In the genomic region with DNA sequence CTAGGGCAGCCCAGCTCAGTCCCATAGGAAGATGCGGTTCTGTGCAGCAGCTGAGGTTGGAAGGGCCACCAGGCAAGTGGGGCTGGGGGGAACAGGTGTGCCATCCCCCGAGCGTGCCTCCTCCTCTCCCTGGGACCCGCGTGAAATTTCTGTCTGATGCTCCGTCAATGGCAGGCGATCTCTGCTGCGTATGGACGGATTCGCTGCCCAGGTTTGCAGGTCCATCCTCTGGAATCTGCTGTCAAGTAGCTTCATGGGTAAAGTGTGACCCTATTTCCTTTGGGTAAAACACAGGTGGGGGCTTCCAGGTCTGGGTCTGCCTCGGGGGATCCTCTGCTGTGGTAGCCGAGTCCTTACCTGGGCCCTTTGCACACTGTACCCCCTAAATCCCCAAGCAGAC, we compare ENCODE assay signal across 19 cellular contexts.
DNase-seq lines count a peak whose midpoint lies in the region; ATAC-seq, FAIRE-seq and TF ChIP-seq lines count a peak whose summit lies in the region.
"Had no signal": no experiment of that assay in that cellular context is flagged by ENCODE, and none has a peak within 500 bp of the region (broad histone marks: within the 10 kb centered on the region; RNA-seq: fewer than 3 reads in every experiment).

No MANE protein-coding gene starts in this region.

- no peak overlapping the region for H3K4me3 ChIP-seq in BLaER1 treated with 17β-estradiol and CSF1 and Interleukin-3, amounts not matched to agents 10 nM and 100 nM
- no peak overlapping the region for H3K4me3 ChIP-seq in body of pancreas
- H3K4me3 ChIP-seq in pancreas = no peak overlapping the region
- H3K4me3 ChIP-seq in tibial artery = no peak overlapping the region
- no peak overlapping the region for H3K4me3 ChIP-seq in heart left ventricle
- H3K4me3 ChIP-seq: HAP-1 had no signal

- intact Hi-C loops in body of pancreas (cut with DNase I) = no loop called here
- intact Hi-C loops in pancreas (cut with DNase I) = no loop called here
- intact Hi-C loops in tibial artery (cut with DNase I; ENCODE audit: low total_unique reads) = no loop called here
- intact Hi-C loops in heart left ventricle (cut with DNase I) = no loop called here

- peak overlapping the region in 2 of 11 experiments; percentile 9 to 13; a peak in 2 of 22 replicates for H3K9ac ChIP-seq in BLaER1 treated with 17β-estradiol and CSF1 and Interleukin-3, amounts not matched to agents 10 nM and 100 nM

- H3K4me2 ChIP-seq in BLaER1 treated with 17β-estradiol and CSF1 and Interleukin-3, amounts not matched to agents 10 nM and 100 nM = peak overlapping the region in 8 of 11 experiments; percentile 53 to 86 (median 76); a peak in 11 of 22 replicates

- H3K4me1 ChIP-seq in BLaER1 treated with 17β-estradiol and CSF1 and Interleukin-3, amounts not matched to agents 10 nM and 100 nM = peaks cover 0 to 31% (median 28%) of the 10 kb centered on the region in 10 experiments; a peak in 18 of 20 replicates
- H3K4me1 ChIP-seq in body of pancreas (peaks cover 55% of the 10 kb centered on the region), pancreas (peaks cover 0 to 11% (median 2%) of the 10 kb centered on the region in 3 donors), tibial artery (peaks cover 0 to 45% (median 32%) of the 10 kb centered on the region in 4 donors), heart left ventricle (peaks cover 0 to 30% (median 6%) of the 10 kb centered on the region in 12 donors)
- H3K4me1 ChIP-seq: HAP-1 had no signal

- ATAC-seq in body of pancreas (no peak), pancreas (peak in 2 of 4 donors; percentile 5 to 11), heart left ventricle (no peak)

- no peak for TF ChIP-seq CTCF in body of pancreas (IDR thresholded peaks at IDR 0.05)
- TF ChIP-seq CTCF in pancreas (IDR thresholded peaks at IDR 0.05) = no peak
- no peak for TF ChIP-seq CTCF in tibial artery (IDR thresholded peaks at IDR 0.05)
- TF ChIP-seq CTCF in heart left ventricle (IDR thresholded peaks at IDR 0.05) = no peak

- no peak for FAIRE-seq in pancreas (lab: Jason Lieb, UNC)
- FAIRE-seq: GM12891, GM18507, H54 had no signal

- peaks cover 0 to 7% (median 0%) of the 10 kb centered on the region in 11 experiments; a peak in 4 of 22 replicates for H3K27me3 ChIP-seq in BLaER1 treated with 17β-estradiol and CSF1 and Interleukin-3, amounts not matched to agents 10 nM and 100 nM
- H3K27me3 ChIP-seq in body of pancreas = no peaks in the 10 kb centered on the region
- no peaks in the 10 kb centered on the region for H3K27me3 ChIP-seq in pancreas
- no peaks in the 10 kb centered on the region for H3K27me3 ChIP-seq in tibial artery
- H3K27me3 ChIP-seq in heart left ventricle = no peaks in the 10 kb centered on the region

- no peak for TF ChIP-seq POLR2A in body of pancreas (IDR thresholded peaks at IDR 0.05)
- no peak for TF ChIP-seq POLR2A in heart left ventricle (IDR thresholded peaks at IDR 0.05)

- 86% methylated on average over 12 of the region's 12 CpGs; no CpG with 5 or more reads in 1 of the 2 donors for WGBS in body of pancreas, 2 donors
- WGBS in pancreas, 2 donors = 82 to 84% methylated on average over 12 of the region's 12 CpGs
- WGBS in heart left ventricle, 4 donors = 89 to 93% (median 90%) methylated on average over 8 to 12 of the region's 12 CpGs

- H3K9me3 ChIP-seq in BLaER1 treated with 17β-estradiol and CSF1 and Interleukin-3, amounts not matched to agents 10 nM and 100 nM (replicated peaks in 1 of 11) = peaks cover 35 to 50% (median 43%) of the 10 kb centered on the region in 11 experiments
- no peaks in the 10 kb centered on the region for H3K9me3 ChIP-seq in body of pancreas
- H3K9me3 ChIP-seq in pancreas = no peaks in the 10 kb centered on the region
- H3K9me3 ChIP-seq in tibial artery = peaks cover 0 to 10% (median 0%) of the 10 kb centered on the region in 3 donors
- H3K9me3 ChIP-seq in heart left ventricle = peaks cover 0 to 25% (median 15%) of the 10 kb centered on the region in 12 donors

- H3K36me3 ChIP-seq in BLaER1 treated with 17β-estradiol and CSF1 and Interleukin-3, amounts not matched to agents 10 nM and 100 nM = no peaks in the 10 kb centered on the region
- H3K36me3 ChIP-seq in body of pancreas (replicated peaks in 1 of 2; ENCODE audit: insufficient read depth in 1 of 2, low read depth in 2 of 2) (no peaks in the 10 kb centered on the region), pancreas (no peaks in the 10 kb centered on the region), tibial artery (no peaks in the 10 kb centered on the region), heart left ventricle (no peaks in the 10 kb centered on the region)
- H3K36me3 ChIP-seq: HAP-1 had no signal

- DNase-seq in body of pancreas (no peak), pancreas (peak in 1 of 6 donors; percentile 45), tibial artery (no peak), heart left ventricle (no peak), NCI-H1417 treated with DMSO at 0.1 percent for 48 hours (lab: John Stamatoyannopoulos, UW) (no peak)
- no peak for DNase-seq in activated CD4-positive, alpha-beta T cell treated with anti-CD3 and anti-CD28 coated beads for 1 hour
- DNase-seq: CD4-positive, alpha-beta T cell; CD8-positive, alpha-beta memory T cell; COR-L47; DMS53; DMS79 treated with DMSO at 0.1 percent for 48 hours; GF-D8; GOT3; HFFc6 had no signal

- H4K20me1 ChIP-seq in BLaER1 treated with 17β-estradiol and CSF1 and Interleukin-3, amounts not matched to agents 10 nM and 100 nM = peaks cover 0 to 14% (median 6%) of the 10 kb centered on the region in 11 experiments; a peak in 8 of 22 replicates

- H3K27ac ChIP-seq in BLaER1 treated with 17β-estradiol and CSF1 and Interleukin-3, amounts not matched to agents 10 nM and 100 nM = no peak overlapping the region
- peak overlapping the region; percentile 67 to 84 (median 80) for H3K27ac ChIP-seq in body of pancreas
- peak overlapping the region; percentile 55 to 80 (median 71) for H3K27ac ChIP-seq in pancreas
- H3K27ac ChIP-seq in tibial artery = peak overlapping the region; percentile 75 to 81
- H3K27ac ChIP-seq in heart left ventricle = no peak overlapping the region

Comparison
In these comparisons a context has a peak if more than half of its experiments do, and no peak if none do; other contexts are left out.
1. H3K27ac ChIP-seq: peak in body of pancreas (4 of 4), pancreas (4 of 4) and tibial artery (2 of 2); none in BLaER1 treated with 17β-estradiol and CSF1 and Interleukin-3, amounts not matched to agents 10 nM and 100 nM (0 of 11) and heart left ventricle (0 of 12).